In genomic region chr17:36094232-36094631, GRCh38 we compare ENCODE assay signal across 3 cellular contexts.
A peak's percentile ranks its signal among the peaks of the same experiment; 100 is the strongest.
TF ChIP-seq lines count a peak whose summit lies in the region.

No MANE protein-coding gene starts in this region.

TF ChIP-seq in GM23338, 12 proteins besides CTCF, POLR2A, EP300 and RAD21 (continues in another document):
- TF ChIP-seq ZNF331 (CRISPR knock-in tag; IDR thresholded peaks at IDR 0.05; ENCODE audit: low read depth): no peak
- TF ChIP-seq, protein P1, sequence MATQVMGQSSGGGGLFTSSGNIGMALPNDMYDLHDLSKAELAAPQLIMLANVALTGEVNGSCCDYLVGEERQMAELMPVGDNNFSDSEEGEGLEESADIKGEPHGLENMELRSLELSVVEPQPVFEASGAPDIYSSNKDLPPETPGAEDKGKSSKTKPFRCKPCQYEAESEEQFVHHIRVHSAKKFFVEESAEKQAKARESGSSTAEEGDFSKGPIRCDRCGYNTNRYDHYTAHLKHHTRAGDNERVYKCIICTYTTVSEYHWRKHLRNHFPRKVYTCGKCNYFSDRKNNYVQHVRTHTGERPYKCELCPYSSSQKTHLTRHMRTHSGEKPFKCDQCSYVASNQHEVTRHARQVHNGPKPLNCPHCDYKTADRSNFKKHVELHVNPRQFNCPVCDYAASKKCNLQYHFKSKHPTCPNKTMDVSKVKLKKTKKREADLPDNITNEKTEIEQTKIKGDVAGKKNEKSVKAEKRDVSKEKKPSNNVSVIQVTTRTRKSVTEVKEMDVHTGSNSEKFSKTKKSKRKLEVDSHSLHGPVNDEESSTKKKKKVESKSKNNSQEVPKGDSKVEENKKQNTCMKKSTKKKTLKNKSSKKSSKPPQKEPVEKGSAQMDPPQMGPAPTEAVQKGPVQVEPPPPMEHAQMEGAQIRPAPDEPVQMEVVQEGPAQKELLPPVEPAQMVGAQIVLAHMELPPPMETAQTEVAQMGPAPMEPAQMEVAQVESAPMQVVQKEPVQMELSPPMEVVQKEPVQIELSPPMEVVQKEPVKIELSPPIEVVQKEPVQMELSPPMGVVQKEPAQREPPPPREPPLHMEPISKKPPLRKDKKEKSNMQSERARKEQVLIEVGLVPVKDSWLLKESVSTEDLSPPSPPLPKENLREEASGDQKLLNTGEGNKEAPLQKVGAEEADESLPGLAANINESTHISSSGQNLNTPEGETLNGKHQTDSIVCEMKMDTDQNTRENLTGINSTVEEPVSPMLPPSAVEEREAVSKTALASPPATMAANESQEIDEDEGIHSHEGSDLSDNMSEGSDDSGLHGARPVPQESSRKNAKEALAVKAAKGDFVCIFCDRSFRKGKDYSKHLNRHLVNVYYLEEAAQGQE (IDR thresholded peaks at IDR 0.05; ENCODE audit: unreplicated experiment): no peak
- TF ChIP-seq, protein P2, sequence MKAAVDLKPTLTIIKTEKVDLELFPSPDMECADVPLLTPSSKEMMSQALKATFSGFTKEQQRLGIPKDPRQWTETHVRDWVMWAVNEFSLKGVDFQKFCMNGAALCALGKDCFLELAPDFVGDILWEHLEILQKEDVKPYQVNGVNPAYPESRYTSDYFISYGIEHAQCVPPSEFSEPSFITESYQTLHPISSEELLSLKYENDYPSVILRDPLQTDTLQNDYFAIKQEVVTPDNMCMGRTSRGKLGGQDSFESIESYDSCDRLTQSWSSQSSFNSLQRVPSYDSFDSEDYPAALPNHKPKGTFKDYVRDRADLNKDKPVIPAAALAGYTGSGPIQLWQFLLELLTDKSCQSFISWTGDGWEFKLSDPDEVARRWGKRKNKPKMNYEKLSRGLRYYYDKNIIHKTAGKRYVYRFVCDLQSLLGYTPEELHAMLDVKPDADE (IDR thresholded peaks at IDR 0.05): no peak
- no peak for TF ChIP-seq CREB1 (CRISPR knock-in tag; IDR thresholded peaks at IDR 0.05; ENCODE audit: low read depth)

TF ChIP-seq in K562, 482 proteins besides CTCF, POLR2A, EP300 and RAD21:
- TF ChIP-seq UBTF (IDR thresholded peaks at IDR 0.05; ENCODE audit: borderline replicate concordance in 1 of 2, low read depth in 2 of 2, low read length in 2 of 2): no peak
- no peak for TF ChIP-seq ZNF778 (CRISPR knock-in tag; IDR thresholded peaks at IDR 0.05)
- TF ChIP-seq, protein P3, sequence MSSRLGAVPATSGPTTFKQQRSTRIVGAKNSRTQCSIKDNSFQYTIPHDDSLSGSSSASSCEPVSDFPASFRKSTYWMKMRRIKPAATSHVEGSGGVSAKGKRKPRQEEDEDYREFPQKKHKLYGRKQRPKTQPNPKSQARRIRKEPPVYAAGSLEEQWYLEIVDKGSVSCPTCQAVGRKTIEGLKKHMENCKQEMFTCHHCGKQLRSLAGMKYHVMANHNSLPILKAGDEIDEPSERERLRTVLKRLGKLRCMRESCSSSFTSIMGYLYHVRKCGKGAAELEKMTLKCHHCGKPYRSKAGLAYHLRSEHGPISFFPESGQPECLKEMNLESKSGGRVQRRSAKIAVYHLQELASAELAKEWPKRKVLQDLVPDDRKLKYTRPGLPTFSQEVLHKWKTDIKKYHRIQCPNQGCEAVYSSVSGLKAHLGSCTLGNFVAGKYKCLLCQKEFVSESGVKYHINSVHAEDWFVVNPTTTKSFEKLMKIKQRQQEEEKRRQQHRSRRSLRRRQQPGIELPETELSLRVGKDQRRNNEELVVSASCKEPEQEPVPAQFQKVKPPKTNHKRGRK (tag; IDR thresholded peaks at IDR 0.05): peak; percentile 86

TF ChIP-seq in SK-N-SH treated with all-trans-retinoic acid at 6 μM for 48 hours, 23 proteins besides CTCF, POLR2A, EP300 and RAD21:
- TF ChIP-seq ZNF565 (CRISPR knock-in tag; conservative IDR thresholded peaks at IDR 0.05; ENCODE audit: low read depth) (no peak), ZC3H10 (CRISPR knock-in tag; IDR thresholded peaks at IDR 0.05) (no peak), ZNF70 (CRISPR knock-in tag; IDR thresholded peaks at IDR 0.05) (no peak), ARNTL (CRISPR knock-in tag; IDR thresholded peaks at IDR 0.05; ENCODE audit: borderline replicate concordance, low read depth) (no peak), OSR1 (CRISPR knock-in tag; IDR thresholded peaks at IDR 0.05) (no peak), PPARA (CRISPR knock-in tag; IDR thresholded peaks at IDR 0.05; ENCODE audit: borderline replicate concordance) (no peak), CSDC2 (CRISPR knock-in tag; IDR thresholded peaks at IDR 0.05) (no peak), ZFP3 (CRISPR knock-in tag; IDR thresholded peaks at IDR 0.05) (no peak)
- TF ChIP-seq, protein P4, sequence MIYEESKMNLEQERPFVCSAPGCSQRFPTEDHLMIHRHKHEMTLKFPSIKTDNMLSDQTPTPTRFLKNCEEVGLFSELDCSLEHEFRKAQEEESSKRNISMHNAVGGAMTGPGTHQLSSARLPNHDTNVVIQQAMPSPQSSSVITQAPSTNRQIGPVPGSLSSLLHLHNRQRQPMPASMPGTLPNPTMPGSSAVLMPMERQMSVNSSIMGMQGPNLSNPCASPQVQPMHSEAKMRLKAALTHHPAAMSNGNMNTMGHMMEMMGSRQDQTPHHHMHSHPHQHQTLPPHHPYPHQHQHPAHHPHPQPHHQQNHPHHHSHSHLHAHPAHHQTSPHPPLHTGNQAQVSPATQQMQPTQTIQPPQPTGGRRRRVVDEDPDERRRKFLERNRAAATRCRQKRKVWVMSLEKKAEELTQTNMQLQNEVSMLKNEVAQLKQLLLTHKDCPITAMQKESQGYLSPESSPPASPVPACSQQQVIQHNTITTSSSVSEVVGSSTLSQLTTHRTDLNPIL (CRISPR knock-in tag; IDR thresholded peaks at IDR 0.05; ENCODE audit: low read depth): no peak
- TF ChIP-seq, protein P5, sequence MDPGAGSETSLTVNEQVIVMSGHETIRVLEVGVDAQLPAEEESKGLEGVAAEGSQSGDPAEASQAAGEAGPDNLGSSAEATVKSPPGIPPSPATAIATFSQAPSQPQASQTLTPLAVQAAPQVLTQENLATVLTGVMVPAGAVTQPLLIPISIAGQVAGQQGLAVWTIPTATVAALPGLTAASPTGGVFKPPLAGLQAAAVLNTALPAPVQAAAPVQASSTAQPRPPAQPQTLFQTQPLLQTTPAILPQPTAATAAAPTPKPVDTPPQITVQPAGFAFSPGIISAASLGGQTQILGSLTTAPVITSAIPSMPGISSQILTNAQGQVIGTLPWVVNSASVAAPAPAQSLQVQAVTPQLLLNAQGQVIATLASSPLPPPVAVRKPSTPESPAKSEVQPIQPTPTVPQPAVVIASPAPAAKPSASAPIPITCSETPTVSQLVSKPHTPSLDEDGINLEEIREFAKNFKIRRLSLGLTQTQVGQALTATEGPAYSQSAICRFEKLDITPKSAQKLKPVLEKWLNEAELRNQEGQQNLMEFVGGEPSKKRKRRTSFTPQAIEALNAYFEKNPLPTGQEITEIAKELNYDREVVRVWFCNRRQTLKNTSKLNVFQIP (CRISPR knock-in tag; IDR thresholded peaks at IDR 0.05; ENCODE audit: borderline replicate concordance, low read depth): no peak
